In genomic region chr19:49677901-49678674, GRCh38 we compare ENCODE assay signal across 8 cellular contexts. TPM values are rescaled to one million over a fixed set of nuclear protein-coding genes. Genes with fewer than 3 reads are reported as not detected.
DNase-seq lines count a peak whose midpoint lies in the region; ATAC-seq and TF ChIP-seq lines count a peak whose summit lies in the region.

No MANE protein-coding gene starts in this region.

- peaks cover 43% of the 10 kb centered on the region for H3K4me1 ChIP-seq in mononuclear cell (ENCODE audit: insufficient read depth, low read length)

- H3K9me3 ChIP-seq in mononuclear cell (ENCODE audit: low read depth, low read length) = no peaks in the 10 kb centered on the region

- H3K27me3 ChIP-seq in mononuclear cell (ENCODE audit: insufficient read depth, low read length) = no peaks in the 10 kb centered on the region

- H3K27me3 Mint-ChIP-seq in effector memory CD8-positive, alpha-beta T cell = no peaks in the 10 kb centered on the region

- peak; percentile 58 for TF ChIP-seq CTCF in AG10803 (conservative IDR thresholded peaks at IDR 0.05; ENCODE audit: low read length)

- ATAC-seq in effector memory CD8-positive, alpha-beta T cell (replicated peaks) = peak; percentile 39
- ATAC-seq in HG03457 (IDR thresholded peaks at IDR 0.05; ENCODE audit: unreplicated experiment) = no peak

- peak overlapping the region; percentile 98 to 100 for H3K27ac Mint-ChIP-seq in effector memory CD8-positive, alpha-beta T cell

- peaks cover 27 to 40% of the 10 kb centered on the region in 2 donors for H3K4me1 Mint-ChIP-seq in effector memory CD8-positive, alpha-beta T cell (ENCODE audit: low read depth in 2 of 2)

- peaks cover 46% of the 10 kb centered on the region for H3K36me3 Mint-ChIP-seq in effector memory CD8-positive, alpha-beta T cell (ENCODE audit: insufficient read depth)

- H3K4me3 ChIP-seq in AG10803 (ENCODE audit: low read length) (peak overlapping the region; percentile 99), mononuclear cell (ENCODE audit: low read length) (peak overlapping the region; percentile 91)

- DNase-seq in AG10803 (ENCODE audit: low read depth) (peak; percentile 49), GOT3 (lab: John Stamatoyannopoulos, UW) (peak; percentile 40), NCI-H748 (lab: John Stamatoyannopoulos, UW; ENCODE audit: unreplicated experiment) (peak; percentile 81)
- DNase-seq in activated CD8-positive, alpha-beta memory T cell treated with anti-CD3 and anti-CD28 coated beads for 1 hour (ENCODE audit: extremely low read depth in 1 of 2, low read depth in 1 of 2) = peak; percentile 52 to 74
- peak; percentile 70 to 81 (median 75) for DNase-seq in effector memory CD8-positive, alpha-beta T cell
- DNase-seq in stimulated activated CD8-positive, alpha-beta memory T cell treated with anti-CD3 and anti-CD28 coated beads, Interleukin-4, amount 100 ng/mL, for 4 hours (ENCODE audit: low read depth in 2 of 2, low spot score in 1 of 2) = peak; percentile 56 to 69

- peak overlapping the region; percentile 87 to 98 for H3K4me3 Mint-ChIP-seq in effector memory CD8-positive, alpha-beta T cell

- no peaks in the 10 kb centered on the region for H3K9me3 Mint-ChIP-seq in effector memory CD8-positive, alpha-beta T cell

RNA-seq across cellular contexts. Expression of gene PRMT1, which starts 1.0 kb away (rescaled TPM):
- total RNA-seq in mononuclear cell = 51.1 TPM

RNA-seq across cellular contexts. Expression of gene ADM5, which starts 11.3 kb away (rescaled TPM):
- 0.84 TPM for total RNA-seq in mononuclear cell

RNA-seq across cellular contexts. Expression of gene BCL2L12, which starts 12.4 kb away (rescaled TPM):
- 1.8 TPM for total RNA-seq in mononuclear cell

RNA-seq across cellular contexts. Expression of gene IRF3, which starts 12.4 kb away (rescaled TPM):
- 27.2 TPM for total RNA-seq in mononuclear cell

RNA-seq across cellular contexts. Expression of gene CPT1C, which starts 12.8 kb away (rescaled TPM):
- total RNA-seq in mononuclear cell = 0.73 TPM
